ENCODE assay signal across 9 cellular contexts in the genomic region with DNA sequence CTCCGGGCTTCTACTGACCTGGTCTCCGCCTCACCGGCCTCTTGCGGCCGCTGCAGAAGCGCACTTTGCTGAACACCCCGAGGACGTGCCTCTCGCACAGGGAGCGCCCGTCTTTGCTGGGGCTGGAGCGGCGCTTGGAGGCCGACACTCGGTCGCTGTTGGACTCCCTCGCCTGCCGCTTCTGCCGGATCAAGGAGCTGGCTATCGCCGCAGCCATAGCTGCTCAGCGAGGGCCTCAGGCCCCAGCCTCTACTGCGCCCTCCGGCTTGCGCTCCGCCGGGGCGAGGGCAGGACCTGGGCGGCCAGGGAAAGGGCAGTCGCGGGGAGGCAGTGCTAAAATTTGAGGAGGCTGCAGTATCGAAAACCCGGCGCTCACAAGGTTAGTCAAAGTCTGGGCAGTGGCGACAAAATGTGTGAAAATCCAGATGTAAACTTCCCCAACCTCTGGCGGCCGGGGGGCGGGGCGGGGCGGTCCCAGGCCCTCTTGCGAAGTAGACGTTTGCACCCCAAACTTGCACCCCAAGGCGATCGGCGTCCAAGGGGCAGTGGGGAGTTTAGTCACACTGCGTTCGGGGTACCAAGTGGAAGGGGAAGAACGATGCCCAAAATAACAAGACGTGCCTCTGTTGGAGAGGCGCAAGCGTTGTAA.
DNase-seq lines count a peak whose midpoint lies in the region; ATAC-seq, FAIRE-seq and TF ChIP-seq lines count a peak whose summit lies in the region.
"Had no signal": no experiment of that assay in that cellular context is flagged by ENCODE, and none has a peak within 500 bp of the region (broad histone marks: within the 10 kb centered on the region; RNA-seq: fewer than 3 reads in every experiment).

No MANE protein-coding gene starts in this region.

- peak overlapping the region; percentile 90 to 96 (median 91) for H3K4me3 Mint-ChIP-seq in brain

- H3K4me1 Mint-ChIP-seq in brain = peaks cover 43% of the 10 kb centered on the region

- intact Hi-C loops in gastrocnemius medialis (cut with DNase I; ENCODE audit: low total_unique reads) = no loop called here

- H3K4me3 ChIP-seq in GM23248 = no peak overlapping the region
- H3K4me3 ChIP-seq in iPS-18a (ENCODE audit: low read length) = peak overlapping the region; percentile 83
- peak overlapping the region; percentile 54 to 59 (median 58) for H3K4me3 ChIP-seq in gastrocnemius medialis

- H3K27ac ChIP-seq in GM23248 (no peak overlapping the region), iPS-18a (ENCODE audit: low read length) (no peak overlapping the region), gastrocnemius medialis (no peak overlapping the region)

- H3K27me3 ChIP-seq in GM23248 (replicated peaks; ENCODE audit: insufficient read depth) (peaks cover 30% of the 10 kb centered on the region), iPS-18a (ENCODE audit: control insufficient read depth, insufficient read depth, low read length) (peaks cover 55% of the 10 kb centered on the region), gastrocnemius medialis (peaks cover 9 to 14% (median 10%) of the 10 kb centered on the region in 3 donors)

- H3K4me1 ChIP-seq in GM23248 (ENCODE audit: insufficient read depth) (no peaks in the 10 kb centered on the region), iPS-18a (ENCODE audit: control insufficient read depth, low read depth, low read length) (peaks cover 14% of the 10 kb centered on the region), gastrocnemius medialis (no peaks in the 10 kb centered on the region)

- H3K27me3 Mint-ChIP-seq in brain = peaks cover 35% of the 10 kb centered on the region

- H3K9me3 ChIP-seq in GM23248 (ENCODE audit: low read depth) (no peaks in the 10 kb centered on the region), iPS-18a (ENCODE audit: control insufficient read depth, low read depth, low read length) (no peaks in the 10 kb centered on the region), gastrocnemius medialis (no peaks in the 10 kb centered on the region)

- peak overlapping the region; percentile 30 to 89 (median 74) for H3K27ac Mint-ChIP-seq in brain

- no peaks in the 10 kb centered on the region for H4K20me1 ChIP-seq in GM23248 (ENCODE audit: insufficient read depth)

- TF ChIP-seq POLR2A in gastrocnemius medialis (IDR thresholded peaks at IDR 0.05) = no peak

- peaks cover 0 to 2% (median 0%) of the 10 kb centered on the region in 5 experiments for H3K9me3 Mint-ChIP-seq in brain

- no peak for ATAC-seq in gastrocnemius medialis

- no peaks in the 10 kb centered on the region for H3K36me3 Mint-ChIP-seq in brain

- no peak overlapping the region for H3K4me2 ChIP-seq in GM23248 (ENCODE audit: unreplicated experiment)

- DNase-seq in GM23248 = peak; percentile 8
- DNase-seq in gastrocnemius medialis = no peak
- DNase-seq in GDM1 (lab: John Stamatoyannopoulos, UW) = no peak
- no peak for DNase-seq in activated CD4-positive, alpha-beta T cell treated with anti-CD3 and anti-CD28 coated beads, Interleukin-2, amount 50 U/mL, for 4 hours
- DNase-seq in GM19239 (ENCODE audit: insufficient read length, low spot score) = no peak
- DNase-seq in medulla oblongata (ENCODE audit: extremely low spot score) = no peak
- DNase-seq: activated CD8-positive, alpha-beta memory T cell treated with anti-CD3 and anti-CD28 coated beads, Interleukin-2, amount 50 U/mL, for 48 hours had no signal

- in situ Hi-C loops in GM23248 (cut with MboI) = no loop called here
- in situ Hi-C loops in gastrocnemius medialis (cut with MboI; ENCODE audit: low sequenced_read_pairs in 4 of 4) = no loop called here

- H3K9me2 ChIP-seq in GM23248 (ENCODE audit: insufficient read depth) = no peaks in the 10 kb centered on the region

- TF ChIP-seq CTCF in brain (conservative IDR thresholded peaks at IDR 0.05) (no peak), gastrocnemius medialis (IDR thresholded peaks at IDR 0.05 in 4 of 5, conservative IDR thresholded peaks at IDR 0.05 in 1 of 5) (no peak)

- no peaks in the 10 kb centered on the region for H3F3A ChIP-seq in GM23248 (ENCODE audit: insufficient read depth)

- H3K79me2 ChIP-seq in GM23248 (ENCODE audit: insufficient read depth) = no peaks in the 10 kb centered on the region

- H2AFZ ChIP-seq in GM23248 = no peak overlapping the region

- whole genome bisulfite sequencing in GM23248 (ENCODE audit: low coverage in 1 of 2, low lambda C conversion rate in 2 of 2, missing lambda C conversion rate in 2 of 2), 2 experiments = 3 to 5% methylated on average over 43 to 48 of the region's 51 CpGs

- no peaks in the 10 kb centered on the region for H3K36me3 ChIP-seq in GM23248 (ENCODE audit: low read depth)
- no peaks in the 10 kb centered on the region for H3K36me3 ChIP-seq in iPS-18a (ENCODE audit: control insufficient read depth, low read depth, low read length)
- no peaks in the 10 kb centered on the region for H3K36me3 ChIP-seq in gastrocnemius medialis

- H3K9ac ChIP-seq in GM23248 (no peak overlapping the region), iPS-18a (ENCODE audit: low read length) (peak overlapping the region; percentile 16)

- no peak for FAIRE-seq in GM19239 (lab: Jason Lieb, UNC)
